Comparison of ENCODE assay signal across 9 cellular contexts in the genomic region with DNA sequence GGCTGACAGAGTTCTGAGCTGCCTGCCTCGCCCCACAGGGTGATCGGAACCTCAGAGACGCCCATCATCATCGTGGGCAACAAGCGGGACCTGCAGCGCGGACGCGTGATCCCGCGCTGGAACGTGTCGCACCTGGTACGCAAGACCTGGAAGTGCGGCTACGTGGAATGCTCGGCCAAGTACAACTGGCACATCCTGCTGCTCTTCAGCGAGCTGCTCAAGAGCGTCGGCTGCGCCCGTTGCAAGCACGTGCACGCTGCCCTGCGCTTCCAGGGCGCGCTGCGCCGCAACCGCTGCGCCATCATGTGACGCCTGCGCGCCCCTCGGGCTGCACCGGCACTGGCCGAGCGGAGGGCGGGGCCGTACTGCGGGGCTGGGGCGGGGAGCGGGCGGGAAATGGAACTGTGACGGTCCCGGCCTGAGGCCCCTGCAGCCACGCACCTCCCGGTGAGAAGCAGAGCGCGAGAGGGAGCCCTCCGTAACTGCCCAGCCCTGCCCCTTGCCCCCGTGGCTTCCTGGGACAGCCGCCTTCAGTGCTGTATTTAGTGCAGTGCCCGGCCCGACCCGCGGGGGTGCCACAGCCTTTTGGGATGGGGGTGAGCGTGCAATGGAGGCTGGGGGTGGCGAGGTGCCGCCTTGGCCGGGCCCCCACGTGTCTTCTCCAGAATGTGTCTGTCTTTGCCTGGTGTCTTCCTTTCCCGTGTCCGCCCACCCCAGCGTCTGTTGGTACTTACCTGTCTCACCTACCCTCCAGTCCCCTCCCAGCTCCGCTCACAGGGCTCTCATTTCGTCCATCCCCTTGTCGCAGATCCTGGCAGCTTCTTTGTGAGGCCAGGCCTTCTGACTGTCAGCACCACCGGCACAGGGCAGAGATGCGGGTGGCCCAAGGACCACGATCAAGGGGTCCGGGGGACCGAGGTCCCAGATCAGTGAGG. TPM values are rescaled to one million over a fixed set of nuclear protein-coding genes. Genes with fewer than 3 reads are reported as not detected.
DNase-seq lines count a peak whose midpoint lies in the region; ATAC-seq lines count a peak whose summit lies in the region.
"Had no signal": no experiment of that assay in that cellular context is flagged by ENCODE, and none has a peak within 500 bp of the region (broad histone marks: within the 10 kb centered on the region; RNA-seq: fewer than 3 reads in every experiment).

No MANE protein-coding gene starts in this region.

- no peaks in the 10 kb centered on the region for H3K36me3 Mint-ChIP-seq in T-helper 1 cell treated with Interleukin-12 subunit alpha and Interleukin-12 subunit beta and Interleukin-4 antibody, amounts not matched to agents 30 μg/mL and 1 μg/mL, for 36 hours (ENCODE audit: low read depth)

- ATAC-seq in left cardiac atrium, result peak; percentile 33 to 52
- peak; percentile 31 for ATAC-seq in sciatic nerve
- no peak for ATAC-seq in HG03521 (IDR thresholded peaks at IDR 0.05; ENCODE audit: unreplicated experiment)

- peaks cover 38% of the 10 kb centered on the region for H3K27me3 Mint-ChIP-seq in T-helper 1 cell treated with Interleukin-12 subunit alpha and Interleukin-12 subunit beta and Interleukin-4 antibody, amounts not matched to agents 30 μg/mL and 1 μg/mL, for 36 hours (ENCODE audit: low read depth)

- H3K27ac Mint-ChIP-seq in T-helper 1 cell treated with Interleukin-12 subunit alpha and Interleukin-12 subunit beta and Interleukin-4 antibody, amounts not matched to agents 30 μg/mL and 1 μg/mL, for 36 hours, result no peak overlapping the region

- no peaks in the 10 kb centered on the region for H3K9me3 Mint-ChIP-seq in T-helper 1 cell treated with Interleukin-12 subunit alpha and Interleukin-12 subunit beta and Interleukin-4 antibody, amounts not matched to agents 30 μg/mL and 1 μg/mL, for 36 hours

- peak overlapping the region; percentile 31 for H3K4me3 Mint-ChIP-seq in T-helper 1 cell treated with Interleukin-12 subunit alpha and Interleukin-12 subunit beta and Interleukin-4 antibody, amounts not matched to agents 30 μg/mL and 1 μg/mL, for 36 hours

- intact Hi-C loops in left cardiac atrium (cut with DNase I), result loop anchor here in 1 of 2 donors (10.0 kb wide), 1 partner anchor 86 kb away; no protein-coding TSS in a partner anchor
- intact Hi-C loops in sciatic nerve (cut with DNase I), result loop anchor here (10.0 kb wide), 1 partner anchor 126 kb away; no protein-coding TSS in a partner anchor

- peak; percentile 29 for DNase-seq in NCI-H2029 (lab: John Stamatoyannopoulos, UW)
- DNase-seq in NCI-H2029 treated with DMSO at 0.1 percent for 48 hours (lab: John Stamatoyannopoulos, UW), result no peak
- peak; percentile 22 for DNase-seq in left cardiac atrium
- no peak for DNase-seq in sciatic nerve (ENCODE audit: low spot score)
- DNase-seq in EL, result no peak
- DNase-seq in NCI-H2196 treated with DMSO at 0.1 percent for 48 hours (lab: John Stamatoyannopoulos, UW; ENCODE audit: unreplicated experiment), result no peak

- peaks cover 5% of the 10 kb centered on the region for H3K4me1 Mint-ChIP-seq in T-helper 1 cell treated with Interleukin-12 subunit alpha and Interleukin-12 subunit beta and Interleukin-4 antibody, amounts not matched to agents 30 μg/mL and 1 μg/mL, for 36 hours (ENCODE audit: low read depth)

RNA-seq across cellular contexts. Expression of a gene that starts 9.8 kb away (rescaled TPM):
- total RNA-seq in left cardiac atrium (10 to 100 TPM; 23.9 to 24.7 TPM), sciatic nerve (5.4 TPM)

RNA-seq across cellular contexts. Expression of a gene that starts 11.8 kb away (rescaled TPM):
- total RNA-seq in left cardiac atrium, result 1 to 10 TPM in 1 of 2 donors, under 1 TPM in 1; 0.47 to 1.1 TPM
- 0.13 TPM for total RNA-seq in sciatic nerve
- total RNA-seq: kidney epithelial cell had no signal

RNA-seq across cellular contexts. Expression of a gene that starts 19.4 kb away (rescaled TPM):
- total RNA-seq in left cardiac atrium (not detected), sciatic nerve (not detected)
- total RNA-seq: kidney epithelial cell had no signal

RNA-seq across cellular contexts. Expression of a gene that starts 54.2 kb away (rescaled TPM):
- total RNA-seq in left cardiac atrium, result 10 to 100 TPM in 1 of 2 donors, 1 to 10 TPM in 1; 5.0 to 10.3 TPM
- total RNA-seq in sciatic nerve, result 61.5 TPM

Comparison
In these comparisons a context has a peak if more than half of its experiments do, and no peak if none do; other contexts are left out.
1. DNase-seq: peak in NCI-H2029 (single experiment) and left cardiac atrium (single experiment); none in NCI-H2029 treated with DMSO at 0.1 percent for 48 hours (single experiment), sciatic nerve (single experiment), EL (single experiment) and NCI-H2196 treated with DMSO at 0.1 percent for 48 hours (single experiment).